In genomic region chr15:92733090-92733933, GRCh38 we compare ENCODE assay signal across 8 cellular contexts.
DNase-seq lines count a peak whose midpoint lies in the region; ATAC-seq and TF ChIP-seq lines count a peak whose summit lies in the region.

No MANE protein-coding gene starts in this region.

- H3K27ac ChIP-seq in RWPE2 (ENCODE audit: poor library complexity, severe bottlenecking), result no peak overlapping the region
- peak overlapping the region in 3 of 4 donors; percentile 68 to 80 (median 78) for H3K27ac ChIP-seq in esophagus muscularis mucosa (replicated peaks in 1 of 4)
- H3K27ac ChIP-seq in prostate gland, result peak overlapping the region; percentile 74 to 79

- intact Hi-C loops in esophagus muscularis mucosa (cut with DNase I) (no loop called here), prostate gland (cut with DNase I) (no loop called here), sciatic nerve (cut with DNase I) (no loop called here)

- TF ChIP-seq CTCF in GM10266 (IDR thresholded peaks at IDR 0.05; ENCODE audit: control insufficient read depth, insufficient read depth, low read depth, missing control alignments), result no peak
- TF ChIP-seq CTCF in RWPE2 (IDR thresholded peaks at IDR 0.05; ENCODE audit: poor library complexity, severe bottlenecking), result no peak
- TF ChIP-seq CTCF in esophagus muscularis mucosa (IDR thresholded peaks at IDR 0.05), result no peak
- no peak for TF ChIP-seq CTCF in prostate gland (IDR thresholded peaks at IDR 0.05)

- WGBS in esophagus muscularis mucosa, result 79% methylated on average over 11 of the region's 12 CpGs
- WGBS in prostate gland, result 56% methylated on average over 12 of the region's 12 CpGs

- no peak for TF ChIP-seq EP300 in esophagus muscularis mucosa (IDR thresholded peaks at IDR 0.05)

- TF ChIP-seq POLR2A in esophagus muscularis mucosa (IDR thresholded peaks at IDR 0.05; ENCODE audit: low read depth), result no peak
- TF ChIP-seq POLR2A in prostate gland (IDR thresholded peaks at IDR 0.05), result no peak
- no peak for TF ChIP-seq POLR2A in GM18505 (IDR thresholded peaks at IDR 0.05; ENCODE audit: borderline replicate concordance, extremely low read depth, insufficient read depth, insufficient read length)

- peak overlapping the region; percentile 30 for H3K4me3 ChIP-seq in RWPE2 (ENCODE audit: severe bottlenecking)
- peak overlapping the region; percentile 49 to 56 (median 54) for H3K4me3 ChIP-seq in esophagus muscularis mucosa
- peak overlapping the region; percentile 34 to 35 for H3K4me3 ChIP-seq in prostate gland

- peaks cover 4% of the 10 kb centered on the region for H3K4me1 ChIP-seq in RWPE2 (ENCODE audit: insufficient read depth, poor library complexity, severe bottlenecking)
- peaks cover 0 to 7% (median 1%) of the 10 kb centered on the region in 4 donors for H3K4me1 ChIP-seq in esophagus muscularis mucosa
- no peaks in the 10 kb centered on the region for H3K4me1 ChIP-seq in prostate gland (replicated peaks)

- ATAC-seq in RWPE2 (ENCODE audit: low read depth), result no peak
- no peak for ATAC-seq in GM18505 (IDR thresholded peaks at IDR 0.05; ENCODE audit: unreplicated experiment)
- ATAC-seq in sciatic nerve, result no peak
- ATAC-seq in HG03135 (IDR thresholded peaks at IDR 0.05; ENCODE audit: unreplicated experiment), result no peak

- H3K27me3 ChIP-seq in RWPE2 (ENCODE audit: insufficient read depth, poor library complexity, severe bottlenecking), result peaks cover 3% of the 10 kb centered on the region
- no peaks in the 10 kb centered on the region for H3K27me3 ChIP-seq in esophagus muscularis mucosa
- H3K27me3 ChIP-seq in prostate gland (replicated peaks; ENCODE audit: insufficient read depth), result no peaks in the 10 kb centered on the region

- H3K36me3 ChIP-seq in RWPE2 (ENCODE audit: low read depth) (no peaks in the 10 kb centered on the region), esophagus muscularis mucosa (no peaks in the 10 kb centered on the region), prostate gland (no peaks in the 10 kb centered on the region)

- DNase-seq in GM10266 (ENCODE audit: extremely low spot score), result peak; percentile 36
- no peak for DNase-seq in RWPE2 (ENCODE audit: low spot score)
- no peak for DNase-seq in esophagus muscularis mucosa (ENCODE audit: extremely low spot score)
- no peak for DNase-seq in prostate gland (ENCODE audit: low spot score)
- no peak for DNase-seq in sciatic nerve (ENCODE audit: low spot score)
- no peak for DNase-seq in SK-N-DZ (ENCODE audit: low spot score)

- H3K9me3 ChIP-seq in RWPE2 (ENCODE audit: severe bottlenecking), result no peaks in the 10 kb centered on the region
- no peaks in the 10 kb centered on the region for H3K9me3 ChIP-seq in esophagus muscularis mucosa
- no peaks in the 10 kb centered on the region for H3K9me3 ChIP-seq in prostate gland
